ENCODE assay signal across 8 cellular contexts in genomic region chr14:105490318-105490571, GRCh38. TPM values are rescaled to one million over a fixed set of nuclear protein-coding genes. Genes with fewer than 3 reads are reported as not detected.
DNase-seq lines count a peak whose midpoint lies in the region; ATAC-seq and TF ChIP-seq lines count a peak whose summit lies in the region.

No MANE protein-coding gene starts in this region.

- H3K4me1 Mint-ChIP-seq in progenitor cell of endocrine pancreas (ENCODE audit: low read depth), result peaks cover 6% of the 10 kb centered on the region

- peak overlapping the region; percentile 83 for H3K4me3 ChIP-seq in A673 (ENCODE audit: low read depth, low read length, poor library complexity, severe bottlenecking)
- peak overlapping the region; percentile 72 for H3K4me3 ChIP-seq in OCI-LY1 (ENCODE audit: low read depth, low read length, poor library complexity, severe bottlenecking)
- peak overlapping the region; percentile 62 to 86 (median 78) for H3K4me3 ChIP-seq in esophagus squamous epithelium

- H3K9me3 ChIP-seq in A673 (ENCODE audit: low read depth, low read length, poor library complexity, severe bottlenecking), result no peaks in the 10 kb centered on the region
- H3K9me3 ChIP-seq in OCI-LY1 (ENCODE audit: low read length), result no peaks in the 10 kb centered on the region
- no peaks in the 10 kb centered on the region for H3K9me3 ChIP-seq in esophagus squamous epithelium

- peak overlapping the region; percentile 92 for H3K27ac ChIP-seq in A673 (ENCODE audit: low read depth, low read length, poor library complexity, severe bottlenecking)
- H3K27ac ChIP-seq in OCI-LY1 (ENCODE audit: low read depth, low read length, poor library complexity, severe bottlenecking), result peak overlapping the region; percentile 54
- peak overlapping the region; percentile 90 to 99 (median 94) for H3K27ac ChIP-seq in esophagus squamous epithelium

- 0% methylated on average over 4 to 6 of the region's 31 CpGs for WGBS in esophagus squamous epithelium, 2 donors

- H3K4me1 ChIP-seq in A673 (ENCODE audit: insufficient read depth, low read length, poor library complexity, severe bottlenecking) (peaks cover 22% of the 10 kb centered on the region), OCI-LY1 (ENCODE audit: insufficient read depth, low read length, severe bottlenecking) (peaks cover 40% of the 10 kb centered on the region), esophagus squamous epithelium (peaks cover 43 to 66% (median 54%) of the 10 kb centered on the region in 3 donors)

- no peaks in the 10 kb centered on the region for H4K20me1 ChIP-seq in OCI-LY1 (ENCODE audit: insufficient read depth, low read length)

- H3K79me2 ChIP-seq in OCI-LY1 (ENCODE audit: insufficient read depth, low read length), result no peaks in the 10 kb centered on the region

- intact Hi-C loops in A673 (cut with micrococcal nuclease; ENCODE audit: unreplicated experiment), result loop anchor here (2.0 kb wide), 1 partner anchor 37 kb away; the partner anchor contains the start of gene TMEM121
- intact Hi-C loops in esophagus squamous epithelium (cut with DNase I), result no loop called here

- H2AFZ ChIP-seq in OCI-LY1 (ENCODE audit: low read length), result no peak overlapping the region

- H3F3A ChIP-seq in OCI-LY1 (ENCODE audit: insufficient read depth, low read length), result no peaks in the 10 kb centered on the region

- no peaks in the 10 kb centered on the region for H3K36me3 Mint-ChIP-seq in progenitor cell of endocrine pancreas (ENCODE audit: insufficient read depth)

- DNase-seq in A673 (ENCODE audit: low spot score) (no peak), esophagus squamous epithelium (lab: John Stamatoyannopoulos, UW) (no peak), progenitor cell of endocrine pancreas (ENCODE audit: low spot score, unreplicated experiment) (no peak), MV-4-11 (lab: John Stamatoyannopoulos, UW) (no peak), putamen (ENCODE audit: low spot score) (no peak), G401 (ENCODE audit: low spot score) (no peak)

- peak overlapping the region; percentile 77 for H3K9ac ChIP-seq in OCI-LY1 (ENCODE audit: low read length)

- no peaks in the 10 kb centered on the region for H3K9me2 ChIP-seq in OCI-LY1 (ENCODE audit: low read depth, low read length)

- H3K27me3 Mint-ChIP-seq in progenitor cell of endocrine pancreas, result peaks cover 11% of the 10 kb centered on the region

- no peak for TF ChIP-seq CTCF in A673 (conservative IDR thresholded peaks at IDR 0.05; ENCODE audit: low read depth, low read length)
- no peak for TF ChIP-seq CTCF in OCI-LY1 (IDR thresholded peaks at IDR 0.05; ENCODE audit: low read length)
- TF ChIP-seq CTCF in esophagus squamous epithelium (IDR thresholded peaks at IDR 0.05), result no peak
- no peak for TF ChIP-seq CTCF in progenitor cell of endocrine pancreas (IDR thresholded peaks at IDR 0.05; ENCODE audit: unreplicated experiment)

- peak; percentile 5 for ATAC-seq in GM21526 (IDR thresholded peaks at IDR 0.05; ENCODE audit: low FRiP score, unreplicated experiment)

- no peak for TF ChIP-seq POLR2A in esophagus squamous epithelium (IDR thresholded peaks at IDR 0.05)

- BruUV-seq in A673 (replicated peaks; lab: Mats Ljungman, UMichigan), result no TSS peak

- no peaks in the 10 kb centered on the region for H3K9me3 Mint-ChIP-seq in progenitor cell of endocrine pancreas (ENCODE audit: low read depth)

- in situ Hi-C loops in G401 (cut with HindIII; ENCODE audit: low sequenced_read_pairs), result no loop called here

- POLR2A ChIA-PET in A673 (lab: Charles Lee; ENCODE audit: low non-redundant PET), result interaction anchor here (0.5 kb wide), 1 partner anchor 91 kb away, joined by 16 read pairs; no protein-coding TSS in a partner anchor

- no peaks in the 10 kb centered on the region for H3K27me3 ChIP-seq in A673 (replicated peaks; ENCODE audit: insufficient read depth, low read depth, low read length, poor library complexity)
- peaks cover 9% of the 10 kb centered on the region; the same call in 1 of the 2 replicates for H3K27me3 ChIP-seq in OCI-LY1 (ENCODE audit: insufficient read depth, low read length)
- peaks cover 0 to 23% (median 0%) of the 10 kb centered on the region in 4 donors for H3K27me3 ChIP-seq in esophagus squamous epithelium

- H3K36me3 ChIP-seq in A673 (ENCODE audit: insufficient read depth, low read length, poor library complexity, severe bottlenecking) (no peaks in the 10 kb centered on the region), OCI-LY1 (ENCODE audit: insufficient read depth, low read length) (no peaks in the 10 kb centered on the region; the same call in 1 of the 2 replicates), esophagus squamous epithelium (no peaks in the 10 kb centered on the region)

- CTCF ChIA-PET in A673 (lab: Charles Lee), result interaction anchor here (0.7 to 2.8 kb wide), 7 partner anchors 9 to 122 kb away, joined by 3 to 38 read pairs (median 4); no protein-coding TSS in a partner anchor

- peak overlapping the region; percentile 73 for H3K4me3 Mint-ChIP-seq in progenitor cell of endocrine pancreas (ENCODE audit: low read depth)

- H3K27ac Mint-ChIP-seq in progenitor cell of endocrine pancreas, result no peak overlapping the region

- H3K4me2 ChIP-seq in OCI-LY1 (ENCODE audit: low read length), result peak overlapping the region; percentile 80

RNA-seq across cellular contexts. Expression of gene TEDC1, which starts 0.8 kb away (rescaled TPM):
- total RNA-seq in A673 (2021) (34.0 and 48.0 TPM in 2 replicates), esophagus squamous epithelium (10 to 100 TPM in 1 of 4 donors, 1 to 10 TPM in 3; 7.1 to 12.8 (median 7.6) TPM), progenitor cell of endocrine pancreas (20.5 and 20.8 TPM in 2 replicates)
- 67.1 and 89.1 TPM in 2 replicates for total RNA-seq in G401 (2014; rRNA removed; shearing (Covaris generic))

RNA-seq across cellular contexts. Expression of gene CRIP1, which starts 3.6 kb away (rescaled TPM):
- total RNA-seq in A673 (2021), result 42.4 and 47.7 TPM in 2 replicates
- 10 to 100 TPM in 3 of 4 donors, 1 to 10 TPM in 1; 8.2 to 35.6 (median 24.7) TPM for total RNA-seq in esophagus squamous epithelium
- total RNA-seq in progenitor cell of endocrine pancreas, result 5.1 TPM in 2 replicates
- 8.6 TPM in 1 of 2 replicates, not detected in the other for total RNA-seq in G401 (2014; rRNA removed; shearing (Covaris generic))

RNA-seq across cellular contexts. Expression of gene CRIP2, which starts 15.6 kb away (rescaled TPM):
- 154 and 192 TPM in 2 replicates for total RNA-seq in A673 (2021)
- 100 to 1,000 TPM in 2 of 4 donors, 10 to 100 TPM in 2; 44.2 to 118 (median 80.7) TPM for total RNA-seq in esophagus squamous epithelium
- 17.0 and 19.6 TPM in 2 replicates for total RNA-seq in progenitor cell of endocrine pancreas
- total RNA-seq in G401 (2014; rRNA removed; shearing (Covaris generic)), result 184 and 209 TPM in 2 replicates

RNA-seq across cellular contexts. Expression of gene TMEM121, which starts 36.1 kb away (rescaled TPM):
- total RNA-seq in A673 (2021) (3.1 and 4.7 TPM in 2 replicates), esophagus squamous epithelium (1 to 10 TPM in 3 of 4 donors, under 1 TPM in 1; 0.61 to 2.1 (median 1.6) TPM), progenitor cell of endocrine pancreas (3.9 and 4.5 TPM in 2 replicates)
- total RNA-seq in G401 (2014; rRNA removed; shearing (Covaris generic)), result 23.8 and 39.1 TPM in 2 replicates
